Comparison of ENCODE assay signal across 21 cellular contexts in the genomic region with DNA sequence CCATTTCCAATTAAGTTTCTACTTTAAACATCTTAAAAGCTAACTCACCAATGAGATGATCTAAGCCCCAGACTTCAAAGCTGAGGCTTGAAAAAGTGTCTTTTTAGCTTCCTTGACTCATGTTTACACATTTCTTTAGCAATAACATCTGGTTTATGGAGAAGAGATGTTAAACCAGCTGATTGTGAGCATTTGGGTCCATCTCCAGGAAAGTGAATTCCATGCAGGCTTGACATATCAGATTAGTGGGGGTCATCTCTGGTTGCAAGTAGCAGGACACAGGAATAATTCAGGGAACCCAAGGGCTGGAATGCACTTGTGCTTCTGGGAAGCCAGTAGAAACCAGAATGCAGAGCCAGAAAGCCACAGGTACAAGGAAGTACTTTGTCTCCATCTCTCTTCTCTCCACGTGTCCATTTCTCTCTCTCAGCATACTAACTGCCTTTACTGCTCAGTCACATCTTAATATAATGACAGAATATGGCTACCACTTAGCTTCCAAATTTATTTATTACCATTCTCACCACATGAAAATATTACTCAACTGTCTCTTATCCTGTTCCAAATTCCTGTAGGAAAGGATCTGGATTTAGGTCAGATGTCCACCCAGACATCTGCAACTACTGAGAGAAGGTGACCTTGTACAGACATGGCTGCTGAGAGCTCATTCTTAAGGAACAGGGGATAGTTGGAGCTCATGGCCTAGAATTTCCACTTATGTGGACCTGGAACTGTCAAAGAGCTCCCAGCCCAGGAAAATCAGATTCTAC.
DNase-seq lines count a peak whose midpoint lies in the region; ATAC-seq and TF ChIP-seq lines count a peak whose summit lies in the region.
"Had no signal": no experiment of that assay in that cellular context is flagged by ENCODE, and none has a peak within 500 bp of the region (broad histone marks: within the 10 kb centered on the region; RNA-seq: fewer than 3 reads in every experiment).

No MANE protein-coding gene starts in this region.

- H2AK5ac ChIP-seq in H9 (ENCODE audit: insufficient read length, low read length), result no peak overlapping the region

- no peak overlapping the region for H3K4me3 Mint-ChIP-seq in H9
- H3K4me3 Mint-ChIP-seq: CD8-positive, alpha-beta memory T cell had no signal

- H3K9me3 Mint-ChIP-seq in H9, result no peaks in the 10 kb centered on the region
- H3K9me3 Mint-ChIP-seq: CD8-positive, alpha-beta memory T cell had no signal

- H3K23me2 ChIP-seq in H9 (ENCODE audit: insufficient read length, low read depth, low read length, poor library complexity, severe bottlenecking), result no peaks in the 10 kb centered on the region

- H3K4me1 ChIP-seq in adipocyte (ENCODE audit: control insufficient read depth, insufficient read depth, low read length) (peaks cover 16% of the 10 kb centered on the region), H9 (ENCODE audit: insufficient read depth, low read length) (no peaks in the 10 kb centered on the region)

- H3K36me3 ChIP-seq in adipocyte (ENCODE audit: control insufficient read depth, insufficient read depth, low read length, severe bottlenecking), result peaks cover 3% of the 10 kb centered on the region
- H3K36me3 ChIP-seq: BLaER1 treated with 17β-estradiol and CSF1 and Interleukin-3, amounts not matched to agents 10 nM and 100 nM had no signal

- no peaks in the 10 kb centered on the region for H3K9me3 ChIP-seq in adipocyte (ENCODE audit: control insufficient read depth, low read length)
- no peaks in the 10 kb centered on the region for H3K9me3 ChIP-seq in H9 (ENCODE audit: control insufficient read depth, low read depth, low read length)
- H3K9me3 ChIP-seq: BLaER1 treated with 17β-estradiol and CSF1 and Interleukin-3, amounts not matched to agents 10 nM and 100 nM had no signal

- no peak overlapping the region for H3K23ac ChIP-seq in H9 (ENCODE audit: insufficient read length, low read depth, low read length)

- ATAC-seq in GM21381 (IDR thresholded peaks at IDR 0.05; ENCODE audit: unreplicated experiment), result no peak
- ATAC-seq in HG03521 (IDR thresholded peaks at IDR 0.05; ENCODE audit: unreplicated experiment), result no peak
- ATAC-seq: PC-3, SK-N-SH treated with all-trans-retinoic acid at 6 μM for 48 hours had no signal

- no peak overlapping the region for H4K91ac ChIP-seq in H9 (ENCODE audit: insufficient read length, low read depth, low read length)

- H3K4me2 ChIP-seq in H9 (ENCODE audit: insufficient read depth, insufficient read length, low read length), result no peak overlapping the region
- H3K4me2 ChIP-seq: BLaER1 treated with 17β-estradiol and CSF1 and Interleukin-3, amounts not matched to agents 10 nM and 100 nM had no signal

- no peaks in the 10 kb centered on the region for H3K4me1 Mint-ChIP-seq in H9
- H3K4me1 Mint-ChIP-seq: CD8-positive, alpha-beta memory T cell had no signal

- H2BK15ac ChIP-seq in H9 (ENCODE audit: low read depth, low read length), result no peak overlapping the region

- no peak overlapping the region for H3K14ac ChIP-seq in H9 (ENCODE audit: insufficient read depth, low read length)

- no peak overlapping the region; a peak in 1 of 7 replicates for H3K27ac Mint-ChIP-seq in H9
- H3K27ac Mint-ChIP-seq: CD8-positive, alpha-beta memory T cell had no signal

- H2BK5ac ChIP-seq in H9 (ENCODE audit: insufficient read length, low read length), result no peak overlapping the region

- H3K4ac ChIP-seq in H9 (ENCODE audit: low read depth, low read length), result no peak overlapping the region

- H3K36me3 Mint-ChIP-seq in H9 (ENCODE audit: insufficient read depth in 1 of 3, low read depth in 3 of 3), result peaks cover 0 to 5% (median 2%) of the 10 kb centered on the region in 3 experiments; a peak in 3 of 7 replicates

- no CpG with 5 or more reads among the region's 1 CpG for WGBS in H9 (ENCODE audit: extremely low coverage, insufficient read length, low lambda C conversion rate)

- no peak overlapping the region for H4K5ac ChIP-seq in H9 (ENCODE audit: insufficient read length, low read depth, low read length)

- H3K9ac ChIP-seq in adipocyte (ENCODE audit: low read length), result no peak overlapping the region
- H3K9ac ChIP-seq in H9 (ENCODE audit: extremely low read depth, insufficient read length, low read length), result no peak overlapping the region
- H3K9ac ChIP-seq: BLaER1 treated with 17β-estradiol and CSF1 and Interleukin-3, amounts not matched to agents 10 nM and 100 nM had no signal

- H3K79me1 ChIP-seq in H9 (ENCODE audit: insufficient read depth, low read depth, low read length, poor library complexity, severe bottlenecking), result no peaks in the 10 kb centered on the region

- no peaks in the 10 kb centered on the region for H3K79me2 ChIP-seq in H9 (ENCODE audit: insufficient read depth, low read length)

- H4K8ac ChIP-seq in H9 (replicated peaks; ENCODE audit: insufficient read length, low read depth, low read length), result no peak overlapping the region

- H4K20me1 ChIP-seq in H9 (ENCODE audit: control insufficient read depth, insufficient read depth, insufficient read length), result no peaks in the 10 kb centered on the region
- H4K20me1 ChIP-seq: BLaER1 treated with 17β-estradiol and CSF1 and Interleukin-3, amounts not matched to agents 10 nM and 100 nM had no signal

- H3K27me3 ChIP-seq in adipocyte (replicated peaks; ENCODE audit: control insufficient read depth, insufficient read depth, low read length) (no peaks in the 10 kb centered on the region), H9 (ENCODE audit: insufficient read depth, low read length) (no peaks in the 10 kb centered on the region)
- H3K27me3 ChIP-seq: BLaER1 treated with 17β-estradiol and CSF1 and Interleukin-3, amounts not matched to agents 10 nM and 100 nM had no signal

- no peak overlapping the region for H3K27ac ChIP-seq in H9 (ENCODE audit: insufficient read length, low read depth, low read length)
- H3K27ac ChIP-seq: BLaER1 treated with 17β-estradiol and CSF1 and Interleukin-3, amounts not matched to agents 10 nM and 100 nM; RWPE1 had no signal

- no peak overlapping the region for H2BK20ac ChIP-seq in H9 (ENCODE audit: low read depth, low read length, poor library complexity, severe bottlenecking)

- H2BK120ac ChIP-seq in H9 (ENCODE audit: low read depth, low read length, poor library complexity, severe bottlenecking), result no peak overlapping the region

- no peak overlapping the region for H3K4me3 ChIP-seq in AG10803 (ENCODE audit: low read length)
- no peak overlapping the region for H3K4me3 ChIP-seq in adipocyte (ENCODE audit: low read length)
- no peak overlapping the region for H3K4me3 ChIP-seq in fibroblast of villous mesenchyme (ENCODE audit: low read depth, low read length)
- H3K4me3 ChIP-seq: BLaER1 treated with 17β-estradiol and CSF1 and Interleukin-3, amounts not matched to agents 10 nM and 100 nM had no signal

- DNase-seq in AG10803 (ENCODE audit: low read depth), result peak; percentile 82
- DNase-seq in GM03348 (ENCODE audit: low spot score), result peak; percentile 57
- DNase-seq in adipocyte (ENCODE audit: low read depth), result peak; percentile 41
- DNase-seq in fibroblast of villous mesenchyme (ENCODE audit: low read depth), result peak; percentile 26
- DNase-seq in H9, result no peak
- DNase-seq in COLO829 (ENCODE audit: low spot score), result no peak
- DNase-seq: CD8-positive, alpha-beta memory T cell; GF-D8; H7; MM.1S; NCI-H1092 treated with DMSO at 0.1 percent for 48 hours; NCI-H1694 treated with DMSO at 0.1 percent for 48 hours; NCI-H774; PC-3; SIG-M5; T-helper 1 cell had no signal

- no peak overlapping the region for H2BK12ac ChIP-seq in H9 (ENCODE audit: insufficient read length, low read depth, low read length)

- no peak overlapping the region for H2AFZ ChIP-seq in H9 (ENCODE audit: low read length)

- H3K56ac ChIP-seq in H9 (ENCODE audit: insufficient read length, low read depth, low read length), result no peak overlapping the region

- no peak overlapping the region for H3T11ph ChIP-seq in H9 (ENCODE audit: low read length)

- no peaks in the 10 kb centered on the region for H3K27me3 Mint-ChIP-seq in H9 (ENCODE audit: low read depth)

- no peak overlapping the region for H3K18ac ChIP-seq in H9 (ENCODE audit: insufficient read length, low read depth, low read length)

- TF ChIP-seq CTCF in AG10803 (conservative IDR thresholded peaks at IDR 0.05; ENCODE audit: low read length), result peak; percentile 15
- no peak for TF ChIP-seq CTCF in fibroblast of villous mesenchyme (IDR thresholded peaks at IDR 0.05; ENCODE audit: insufficient read depth, low read depth, low read length)
- no peak for TF ChIP-seq CTCF in H9 (conservative IDR thresholded peaks at IDR 0.05)

Comparison
In these comparisons a context has a peak if more than half of its experiments do, and no peak if none do; other contexts are left out.
1. DNase-seq: peak in AG10803 (single experiment), GM03348 (single experiment), adipocyte (single experiment) and fibroblast of villous mesenchyme (single experiment); none in H9 (single experiment) and COLO829 (single experiment).